In genomic region chr7:151225948-151226510, GRCh38 we compare ENCODE assay signal across 8 cellular contexts. TPM values are rescaled to one million over a fixed set of nuclear protein-coding genes. Genes with fewer than 3 reads are reported as not detected.
DNase-seq lines count a peak whose midpoint lies in the region; ATAC-seq and TF ChIP-seq lines count a peak whose summit lies in the region.

No MANE protein-coding gene starts in this region.

- H3K9me3 ChIP-seq in Caco-2, result no peaks in the 10 kb centered on the region
- H3K9me3 ChIP-seq in OCI-LY1 (ENCODE audit: low read length), result no peaks in the 10 kb centered on the region
- H3K9me3 ChIP-seq in endodermal cell (ENCODE audit: control insufficient read depth, low read length), result no peaks in the 10 kb centered on the region

- WGBS in endodermal cell (ENCODE audit: insufficient coverage in 1 of 2, insufficient read length in 1 of 2), 2 experiments, result 66 to 88% methylated on average over 5 to 8 of the region's 8 CpGs

- no peak overlapping the region for H3K27ac Mint-ChIP-seq in Caco-2 (ENCODE audit: unreplicated experiment)
- peak overlapping the region; percentile 99 for H3K27ac Mint-ChIP-seq in endodermal cell
- H3K27ac Mint-ChIP-seq in osteocyte (ENCODE audit: unreplicated experiment), result peak overlapping the region; percentile 99

- peaks cover 44% of the 10 kb centered on the region for H3K36me3 Mint-ChIP-seq in Caco-2 (ENCODE audit: insufficient read depth, unreplicated experiment)
- peaks cover 38% of the 10 kb centered on the region for H3K36me3 Mint-ChIP-seq in endodermal cell (ENCODE audit: low read depth)
- H3K36me3 Mint-ChIP-seq in osteocyte (ENCODE audit: unreplicated experiment), result peaks cover 20% of the 10 kb centered on the region

- H3K4me1 ChIP-seq in Caco-2 (peaks cover 15% of the 10 kb centered on the region), OCI-LY1 (ENCODE audit: insufficient read depth, low read length, severe bottlenecking) (peaks cover 22% of the 10 kb centered on the region), endodermal cell (ENCODE audit: control insufficient read depth, insufficient read depth, low read length) (peaks cover 11% of the 10 kb centered on the region)

- H4K20me1 ChIP-seq in OCI-LY1 (ENCODE audit: insufficient read depth, low read length), result no peaks in the 10 kb centered on the region

- POLR2A ChIA-PET in Caco-2 (lab: Charles Lee), result interaction anchor here (0.6 kb wide), 1 partner anchor 198 kb away, joined by 4 read pairs; the partner anchor contains the start of gene ABCB8

- H3F3A ChIP-seq in OCI-LY1 (ENCODE audit: insufficient read depth, low read length), result no peaks in the 10 kb centered on the region

- H3K9me2 ChIP-seq in OCI-LY1 (ENCODE audit: low read depth, low read length), result no peaks in the 10 kb centered on the region

- intact Hi-C loops in Caco-2 (cut with micrococcal nuclease; ENCODE audit: unreplicated experiment), result no loop called here

- H3K79me2 ChIP-seq in OCI-LY1 (ENCODE audit: insufficient read depth, low read length), result peaks cover 12% of the 10 kb centered on the region

- H2AFZ ChIP-seq in OCI-LY1 (ENCODE audit: low read length), result no peak overlapping the region

- H3K36me3 ChIP-seq in Caco-2 (ENCODE audit: control insufficient read depth, insufficient read depth, low read length) (peaks cover 3% of the 10 kb centered on the region), OCI-LY1 (ENCODE audit: insufficient read depth, low read length) (peaks cover 46% of the 10 kb centered on the region), endodermal cell (ENCODE audit: control insufficient read depth, insufficient read depth, low read length) (peaks cover 38% of the 10 kb centered on the region)

- H3K27me3 ChIP-seq in Caco-2 (replicated peaks; ENCODE audit: control insufficient read depth, insufficient read depth, low read length) (no peaks in the 10 kb centered on the region), OCI-LY1 (ENCODE audit: insufficient read depth, low read length) (no peaks in the 10 kb centered on the region), endodermal cell (ENCODE audit: control insufficient read depth, insufficient read depth, low read length, poor library complexity, severe bottlenecking) (no peaks in the 10 kb centered on the region)

- H3K9ac ChIP-seq in OCI-LY1 (ENCODE audit: low read length) (peak overlapping the region; percentile 77), endodermal cell (ENCODE audit: extremely low read depth, low read length, poor library complexity, severe bottlenecking) (peak overlapping the region; percentile 68)

- ATAC-seq in GM19397 (IDR thresholded peaks at IDR 0.05; ENCODE audit: unreplicated experiment), result no peak

- H3K4me1 Mint-ChIP-seq in Caco-2 (ENCODE audit: low read depth, unreplicated experiment) (peaks cover 13% of the 10 kb centered on the region), endodermal cell (peaks cover 26% of the 10 kb centered on the region), osteocyte (ENCODE audit: unreplicated experiment) (peaks cover 33% of the 10 kb centered on the region)

- H3K4me3 ChIP-seq in Caco-2 (ENCODE audit: low read depth, low read length) (peak overlapping the region; percentile 81), OCI-LY1 (ENCODE audit: low read depth, low read length, poor library complexity, severe bottlenecking) (peak overlapping the region; percentile 73), endodermal cell (ENCODE audit: low read length) (peak overlapping the region; percentile 82)

- H3K27me3 Mint-ChIP-seq in Caco-2 (ENCODE audit: insufficient read depth, unreplicated experiment) (no peaks in the 10 kb centered on the region), endodermal cell (ENCODE audit: insufficient read depth) (no peaks in the 10 kb centered on the region), osteocyte (ENCODE audit: unreplicated experiment) (no peaks in the 10 kb centered on the region)

- TF ChIP-seq CTCF in Caco-2 (IDR thresholded peaks at IDR 0.05; ENCODE audit: insufficient read depth in 1 of 2, low read depth in 1 of 2, low read length in 1 of 2, severe bottlenecking in 1 of 2, unreplicated experiment in 1 of 2), result no peak
- no peak for TF ChIP-seq CTCF in OCI-LY1 (IDR thresholded peaks at IDR 0.05; ENCODE audit: low read length)
- TF ChIP-seq CTCF in endodermal cell (conservative IDR thresholded peaks at IDR 0.05), result no peak
- no peak for TF ChIP-seq CTCF in osteocyte (IDR thresholded peaks at IDR 0.05)

- H3K4me3 Mint-ChIP-seq in Caco-2 (ENCODE audit: unreplicated experiment), result peak overlapping the region; percentile 88
- H3K4me3 Mint-ChIP-seq in endodermal cell, result peak overlapping the region; percentile 97
- peak overlapping the region; percentile 100 for H3K4me3 Mint-ChIP-seq in osteocyte (ENCODE audit: unreplicated experiment)

- TSS peak; percentile 25 for BruUV-seq in Caco-2 (replicated peaks; lab: Mats Ljungman, UMichigan)

- peak overlapping the region; percentile 87 for H3K4me2 ChIP-seq in OCI-LY1 (ENCODE audit: low read length)

- H3K27ac ChIP-seq in OCI-LY1 (ENCODE audit: low read depth, low read length, poor library complexity, severe bottlenecking), result no peak overlapping the region
- H3K27ac ChIP-seq in endodermal cell (ENCODE audit: low read depth, low read length), result no peak overlapping the region

- in situ Hi-C loops in ACHN (cut with HindIII; ENCODE audit: low pct_ligation_motif_present, low pct_unique_long_range_greater_than_20kb, low sequenced_read_pairs), result no loop called here

- H3K9me3 Mint-ChIP-seq in Caco-2 (ENCODE audit: unreplicated experiment), result no peaks in the 10 kb centered on the region
- no peaks in the 10 kb centered on the region for H3K9me3 Mint-ChIP-seq in endodermal cell
- H3K9me3 Mint-ChIP-seq in osteocyte (ENCODE audit: unreplicated experiment), result no peaks in the 10 kb centered on the region

- no peak for DNase-seq in Caco-2
- no peak for DNase-seq in endodermal cell
- DNase-seq in osteocyte (ENCODE audit: extremely low spot score, unreplicated experiment), result no peak
- DNase-seq in SW480 (ENCODE audit: low spot score), result no peak
- DNase-seq in ACHN, result no peak
- no peak for DNase-seq in retina

- CTCF ChIA-PET in Caco-2 (lab: Charles Lee), result interaction anchor here (3.0 kb wide), 1 partner anchor 18 kb away, joined by 22 read pairs; no protein-coding TSS in a partner anchor

RNA-seq across cellular contexts. Expression of gene ABCF2, which starts 1.0 kb away (rescaled TPM):
- total RNA-seq in Caco-2 (2022), result 50.8 and 57.8 TPM in 2 replicates
- total RNA-seq in endodermal cell, result 10 to 100 TPM; 43.3 to 48.9 TPM
- 43.5 TPM for polyA plus RNA-seq in endodermal cell (2013, experiment 1 of 2)
- 37.8 TPM for polyA plus RNA-seq in endodermal cell (2013, experiment 2 of 2)
- 43.9 and 47.5 TPM in 2 replicates for total RNA-seq in osteocyte

RNA-seq across cellular contexts. Expression of gene CHPF2, which starts 6.3 kb away (rescaled TPM):
- 30.9 and 34.0 TPM in 2 replicates for total RNA-seq in Caco-2 (2022)
- 10 to 100 TPM; 31.9 to 35.6 TPM for total RNA-seq in endodermal cell
- 23.1 TPM for polyA plus RNA-seq in endodermal cell (2013, experiment 1 of 2)
- 19.4 TPM for polyA plus RNA-seq in endodermal cell (2013, experiment 2 of 2)
- 89.5 and 93.2 TPM in 2 replicates for total RNA-seq in osteocyte

RNA-seq across cellular contexts. Expression of gene H2BK1, which starts 15.7 kb away (rescaled TPM):
- not detected in 2 replicates for total RNA-seq in Caco-2 (2022)
- not detected for total RNA-seq in endodermal cell
- not detected for polyA plus RNA-seq in endodermal cell (2013, experiment 1 of 2)
- polyA plus RNA-seq in endodermal cell (2013, experiment 2 of 2), result not detected
- total RNA-seq in osteocyte, result 1.1 TPM in 1 of 2 replicates, not detected in the other

RNA-seq across cellular contexts. Expression of gene SMARCD3, which starts 22.5 kb away (rescaled TPM):
- total RNA-seq in Caco-2 (2022) (20.2 and 27.8 TPM in 2 replicates), endodermal cell (10 to 100 TPM; 40.0 to 43.5 TPM), osteocyte (88.7 and 96.9 TPM in 2 replicates)
- 46.1 TPM for polyA plus RNA-seq in endodermal cell (2013, experiment 1 of 2)
- 41.7 TPM for polyA plus RNA-seq in endodermal cell (2013, experiment 2 of 2)

RNA-seq across cellular contexts. Expression of gene ASB10, which starts 39.0 kb away (rescaled TPM):
- total RNA-seq in Caco-2 (2022) (not detected in 2 replicates), endodermal cell (not detected), osteocyte (not detected in 2 replicates)
- not detected for polyA plus RNA-seq in endodermal cell (2013, experiment 1 of 2)
- not detected for polyA plus RNA-seq in endodermal cell (2013, experiment 2 of 2)
